8 cellular contexts compared by ENCODE assay signal in genomic region chr4:73735231-73735630, GRCh38. TPM values are rescaled to one million over a fixed set of nuclear protein-coding genes. Genes with fewer than 3 reads are reported as not detected.
DNase-seq lines count a peak whose midpoint lies in the region; ATAC-seq and TF ChIP-seq lines count a peak whose summit lies in the region.

No MANE protein-coding gene starts in this region.

- intact Hi-C loops in dendritic cell treated with granulocyte-macrophage colony-stimulating factor and Interleukin-4, amounts not matched to agents 40 ng/mL and 50 ng/mL, for 4 days (cut with micrococcal nuclease), result loop anchor here (5.0 to 10.0 kb wide), 2 partner anchors 130 to 302 kb away; partner anchors contain the start of genes CXCL1 and CXCL3
- intact Hi-C loops in CD4-positive, alpha-beta T cell (cut with DNase I, micrococcal nuclease), result no loop called here

- DNase-seq in ELR (ENCODE audit: low read depth) (peak; percentile 90), hepatocyte (ENCODE audit: low spot score) (no peak), NCI-H2196 treated with DMSO at 0.1 percent for 48 hours (lab: John Stamatoyannopoulos, UW; ENCODE audit: unreplicated experiment) (no peak)
- DNase-seq in activated T-cell treated with anti-CD3 and anti-CD28 coated beads, Interleukin-2, amount 50 U/mL, for 4 hours, result no peak
- DNase-seq in CD4-positive, alpha-beta T cell, result no peak

- H3K27ac Mint-ChIP-seq in dendritic cell treated with granulocyte-macrophage colony-stimulating factor and Interleukin-4, amounts not matched to agents 40 ng/mL and 50 ng/mL, for 4 days, result peak overlapping the region; percentile 34
- no peak overlapping the region for H3K27ac Mint-ChIP-seq in CD4-positive, alpha-beta T cell

- H3K9me3 ChIP-seq in hepatocyte (ENCODE audit: low read depth), result no peaks in the 10 kb centered on the region
- no peaks in the 10 kb centered on the region for H3K9me3 ChIP-seq in CD4-positive, alpha-beta T cell (ENCODE audit: control insufficient read depth, low read length)

- H2AFZ ChIP-seq in hepatocyte, result no peak overlapping the region

- H3K4me3 ChIP-seq in hepatocyte, result no peak overlapping the region

- H3K4me1 Mint-ChIP-seq in dendritic cell treated with granulocyte-macrophage colony-stimulating factor and Interleukin-4, amounts not matched to agents 40 ng/mL and 50 ng/mL, for 4 days (ENCODE audit: low read depth), result peaks cover 37% of the 10 kb centered on the region
- no peaks in the 10 kb centered on the region for H3K4me1 Mint-ChIP-seq in activated T-cell treated with anti-CD3 and anti-CD28 coated beads, Interleukin-2, amount 50 U/mL, for 4 hours (ENCODE audit: low read depth)
- no peaks in the 10 kb centered on the region for H3K4me1 Mint-ChIP-seq in CD4-positive, alpha-beta T cell (ENCODE audit: low read depth)

- no peaks in the 10 kb centered on the region for H3K27me3 Mint-ChIP-seq in dendritic cell treated with granulocyte-macrophage colony-stimulating factor and Interleukin-4, amounts not matched to agents 40 ng/mL and 50 ng/mL, for 4 days
- H3K27me3 Mint-ChIP-seq in activated T-cell treated with anti-CD3 and anti-CD28 coated beads, Interleukin-2, amount 50 U/mL, for 4 hours (ENCODE audit: low read depth), result no peaks in the 10 kb centered on the region
- H3K27me3 Mint-ChIP-seq in CD4-positive, alpha-beta T cell, result no peaks in the 10 kb centered on the region

- CTCF ChIA-PET in CD4-positive, alpha-beta T cell (lab: Charles Lee), result no interaction called here

- H3K4me3 Mint-ChIP-seq in dendritic cell treated with granulocyte-macrophage colony-stimulating factor and Interleukin-4, amounts not matched to agents 40 ng/mL and 50 ng/mL, for 4 days, result no peak overlapping the region
- H3K4me3 Mint-ChIP-seq in activated T-cell treated with anti-CD3 and anti-CD28 coated beads, Interleukin-2, amount 50 U/mL, for 4 hours, result no peak overlapping the region
- H3K4me3 Mint-ChIP-seq in CD4-positive, alpha-beta T cell, result no peak overlapping the region

- 83% methylated on average over 3 of the region's 3 CpGs for WGBS in hepatocyte (ENCODE audit: low lambda C conversion rate, missing lambda C conversion rate)

- H3K9me3 Mint-ChIP-seq in dendritic cell treated with granulocyte-macrophage colony-stimulating factor and Interleukin-4, amounts not matched to agents 40 ng/mL and 50 ng/mL, for 4 days, result no peaks in the 10 kb centered on the region
- no peaks in the 10 kb centered on the region for H3K9me3 Mint-ChIP-seq in activated T-cell treated with anti-CD3 and anti-CD28 coated beads, Interleukin-2, amount 50 U/mL, for 4 hours
- H3K9me3 Mint-ChIP-seq in CD4-positive, alpha-beta T cell, result no peaks in the 10 kb centered on the region

- no peak for TF ChIP-seq CTCF in hepatocyte (IDR thresholded peaks at IDR 0.05; ENCODE audit: poor library complexity)
- no peak for TF ChIP-seq CTCF in CD4-positive, alpha-beta T cell (IDR thresholded peaks at IDR 0.05)

- POLR2A ChIA-PET in CD4-positive, alpha-beta T cell (lab: Charles Lee), result no interaction called here

- no peak overlapping the region for H3K4me2 ChIP-seq in hepatocyte

- no peaks in the 10 kb centered on the region for H3K36me3 Mint-ChIP-seq in dendritic cell treated with granulocyte-macrophage colony-stimulating factor and Interleukin-4, amounts not matched to agents 40 ng/mL and 50 ng/mL, for 4 days (ENCODE audit: low read depth)
- no peaks in the 10 kb centered on the region for H3K36me3 Mint-ChIP-seq in activated T-cell treated with anti-CD3 and anti-CD28 coated beads, Interleukin-2, amount 50 U/mL, for 4 hours (ENCODE audit: insufficient read depth)
- no peaks in the 10 kb centered on the region for H3K36me3 Mint-ChIP-seq in CD4-positive, alpha-beta T cell (ENCODE audit: low read depth)

- H3K27me3 ChIP-seq in hepatocyte, result no peaks in the 10 kb centered on the region
- no peaks in the 10 kb centered on the region for H3K27me3 ChIP-seq in CD4-positive, alpha-beta T cell (ENCODE audit: control insufficient read depth, insufficient read depth, low read length)

- H3K27ac ChIP-seq in hepatocyte, result no peak overlapping the region
- H3K27ac ChIP-seq in CD4-positive, alpha-beta T cell (ENCODE audit: low read depth, low read length), result no peak overlapping the region

- H4K20me1 ChIP-seq in hepatocyte (ENCODE audit: insufficient read depth, poor library complexity, severe bottlenecking), result no peaks in the 10 kb centered on the region

- no peaks in the 10 kb centered on the region for H3K4me1 ChIP-seq in hepatocyte (ENCODE audit: insufficient read depth)

- ATAC-seq in GM21390 (IDR thresholded peaks at IDR 0.05; ENCODE audit: unreplicated experiment), result peak; percentile 87
- ATAC-seq in HG03442 (IDR thresholded peaks at IDR 0.05; ENCODE audit: unreplicated experiment), result peak; percentile 94
- ATAC-seq in activated T-cell treated with anti-CD3 and anti-CD28 coated beads, Interleukin-2, amount 50 U/mL, for 4 hours, result no peak
- no peak for ATAC-seq in CD4-positive, alpha-beta T cell (ENCODE audit: poor library complexity)

- no peaks in the 10 kb centered on the region for H3K79me2 ChIP-seq in hepatocyte

- H3K36me3 ChIP-seq in hepatocyte (replicated peaks; ENCODE audit: insufficient read depth, low read depth), result no peaks in the 10 kb centered on the region

- no peaks in the 10 kb centered on the region for H3K9me2 ChIP-seq in hepatocyte (replicated peaks; ENCODE audit: insufficient read depth)

RNA-seq across cellular contexts. Expression of gene CXCL8, which starts 5.1 kb away (rescaled TPM):
- 1 to 10 TPM; 2.5 to 4.2 (median 3.9) TPM for total RNA-seq in activated T-cell treated with anti-CD3 and anti-CD28 coated beads, Interleukin-2, amount 50 U/mL, for 4 hours
- total RNA-seq in hepatocyte, result 32.5 and 43.9 TPM in 2 replicates
- 21.6 and 35.0 TPM in 2 replicates for polyA plus RNA-seq in hepatocyte
- total RNA-seq in CD4-positive, alpha-beta T cell, result 10 to 100 TPM in 1 of 2 experiments, 1 to 10 TPM in 1; 9.9 to 11.4 TPM

Comparison
In these comparisons a context has a peak if more than half of its experiments do, and no peak if none do; other contexts are left out.
1. ATAC-seq: peak in GM21390 (single experiment) and HG03442 (single experiment); none in activated T-cell treated with anti-CD3 and anti-CD28 coated beads, Interleukin-2, amount 50 U/mL, for 4 hours (0 of 2) and CD4-positive, alpha-beta T cell (single experiment).